13 cellular contexts compared by ENCODE assay signal in the genomic region with DNA sequence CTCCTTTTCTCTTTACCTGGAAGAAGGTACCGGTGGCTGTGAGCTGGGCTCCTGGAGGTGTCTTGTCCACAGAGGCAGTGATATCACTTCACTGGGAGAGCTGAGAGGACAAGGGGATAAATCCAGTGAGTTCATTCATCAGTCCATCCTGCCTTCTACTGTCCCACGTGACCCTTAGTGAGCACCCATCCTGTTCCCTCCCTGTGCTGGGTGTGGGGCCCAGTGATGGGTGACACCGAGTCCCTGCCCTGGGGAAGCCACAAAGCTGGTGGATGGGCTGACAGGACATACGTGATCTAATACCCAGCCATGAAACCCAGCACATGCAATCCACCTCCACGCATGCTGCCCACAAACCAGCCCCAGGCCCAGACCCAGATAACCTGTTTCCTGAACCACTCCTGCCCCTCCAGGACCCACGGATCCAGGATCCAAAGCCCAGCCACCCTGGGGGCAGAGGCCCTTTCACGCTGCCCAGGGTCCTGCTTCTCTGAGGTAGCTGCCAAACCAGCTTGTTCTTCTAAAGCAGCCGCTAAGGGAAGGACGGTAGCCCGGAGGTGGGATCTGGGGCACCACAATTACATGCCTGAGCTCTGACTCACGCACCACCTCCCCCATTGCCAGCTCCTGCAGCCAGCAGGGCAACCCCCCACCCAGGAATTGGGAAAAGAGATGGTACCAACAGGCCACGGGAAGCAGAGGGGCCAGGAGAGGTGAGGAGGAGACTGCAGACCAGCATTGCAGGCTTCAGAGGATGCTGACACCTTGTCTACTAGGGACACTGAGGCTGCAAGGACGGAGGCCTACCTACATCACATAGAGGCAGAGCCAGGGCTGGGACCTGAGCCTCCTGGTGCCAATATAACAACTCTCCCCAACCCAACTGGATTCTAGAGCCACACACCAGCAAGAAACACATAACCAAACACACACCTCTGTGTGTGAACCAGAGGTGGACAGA. TPM values are rescaled to one million over a fixed set of nuclear protein-coding genes. Genes with fewer than 3 reads are reported as not detected.
A peak's percentile ranks its signal among the peaks of the same experiment; 100 is the strongest.
DNase-seq lines count a peak whose midpoint lies in the region; ATAC-seq lines count a peak whose summit lies in the region.
"Had no signal": no experiment of that assay in that cellular context is flagged by ENCODE, and none has a peak within 500 bp of the region (broad histone marks: within the 10 kb centered on the region; RNA-seq: fewer than 3 reads in every experiment).

No MANE protein-coding gene starts in this region.

- no peaks in the 10 kb centered on the region for H3K9me3 Mint-ChIP-seq in CD8-positive, alpha-beta memory T cell

- peaks cover 15% of the 10 kb centered on the region for H3K4me1 ChIP-seq in CD8-positive, alpha-beta memory T cell (ENCODE audit: insufficient read depth, low read length)
- H3K4me1 ChIP-seq in HUES6 (ENCODE audit: control insufficient read depth, insufficient read depth, low read length): peaks cover 30% of the 10 kb centered on the region
- H3K4me1 ChIP-seq in adipocyte (ENCODE audit: control insufficient read depth, insufficient read depth, low read length): no peaks in the 10 kb centered on the region
- H3K4me1 ChIP-seq: vagina had no signal

- no peak overlapping the region for H3K27ac ChIP-seq in CD8-positive, alpha-beta memory T cell (ENCODE audit: low read depth, low read length)
- H3K27ac ChIP-seq in HUES6 (ENCODE audit: low read depth, low read length): peak overlapping the region; percentile 27; the same call in 1 of the 2 replicates
- H3K27ac ChIP-seq: vagina had no signal

- CTCF ChIA-PET in CD8-positive, alpha-beta memory T cell (lab: Charles Lee): interaction anchor here (1.1 to 1.3 kb wide), 2 partner anchors 31 to 45 kb away, joined by 3 read pairs; no protein-coding TSS in a partner anchor

- H3K4me1 Mint-ChIP-seq in CD8-positive, alpha-beta memory T cell: peaks cover 12 to 31% (median 19%) of the 10 kb centered on the region in 3 donors

- no peaks in the 10 kb centered on the region for H3K9me3 ChIP-seq in CD8-positive, alpha-beta memory T cell (ENCODE audit: low read length)
- no peaks in the 10 kb centered on the region for H3K9me3 ChIP-seq in HUES6 (ENCODE audit: control insufficient read depth, insufficient read depth, low read depth, low read length)
- no peaks in the 10 kb centered on the region for H3K9me3 ChIP-seq in adipocyte (ENCODE audit: control insufficient read depth, low read length)
- H3K9me3 ChIP-seq: vagina had no signal

- H3K27me3 ChIP-seq in CD8-positive, alpha-beta memory T cell (ENCODE audit: insufficient read depth, low read length, poor library complexity, severe bottlenecking): no peaks in the 10 kb centered on the region
- no peaks in the 10 kb centered on the region for H3K27me3 ChIP-seq in HUES6 (ENCODE audit: control insufficient read depth, insufficient read depth, low read length)
- peaks cover 12% of the 10 kb centered on the region for H3K27me3 ChIP-seq in adipocyte (replicated peaks; ENCODE audit: control insufficient read depth, insufficient read depth, low read length)
- H3K27me3 ChIP-seq: vagina had no signal

- no peak overlapping the region for H3K4me3 ChIP-seq in CD8-positive, alpha-beta memory T cell (ENCODE audit: low read length)
- H3K4me3 ChIP-seq in HUES6 (ENCODE audit: low read depth, low read length): peak overlapping the region; percentile 31; the same call in 1 of the 2 replicates
- no peak overlapping the region for H3K4me3 ChIP-seq in adipocyte (ENCODE audit: low read length)
- H3K4me3 ChIP-seq: vagina had no signal

- peak overlapping the region in 1 of 7 donors; percentile 56 for H3K4me3 Mint-ChIP-seq in CD8-positive, alpha-beta memory T cell

- ATAC-seq in GM21526 (IDR thresholded peaks at IDR 0.05; ENCODE audit: low FRiP score, unreplicated experiment): no peak
- ATAC-seq: right cardiac atrium, Right ventricle myocardium inferior had no signal

- H3K27me3 Mint-ChIP-seq in CD8-positive, alpha-beta memory T cell: no peaks in the 10 kb centered on the region

- H3K9ac ChIP-seq in HUES6 (ENCODE audit: low read length) (peak overlapping the region; percentile 68), adipocyte (ENCODE audit: low read length) (no peak overlapping the region)

- H3K36me3 Mint-ChIP-seq in CD8-positive, alpha-beta memory T cell: peaks cover 0 to 7% (median 4%) of the 10 kb centered on the region in 3 donors

- H3K36me3 ChIP-seq in CD8-positive, alpha-beta memory T cell (ENCODE audit: insufficient read depth, low read length): no peaks in the 10 kb centered on the region
- H3K36me3 ChIP-seq in HUES6 (ENCODE audit: control insufficient read depth, insufficient read depth, low read length) (no peaks in the 10 kb centered on the region), adipocyte (ENCODE audit: control insufficient read depth, insufficient read depth, low read length, severe bottlenecking) (no peaks in the 10 kb centered on the region)
- H3K36me3 ChIP-seq: vagina had no signal

- H3K27ac Mint-ChIP-seq in CD8-positive, alpha-beta memory T cell: peak overlapping the region in 5 of 8 donors; percentile 17 to 94 (median 47)

- DNase-seq in CD8-positive, alpha-beta memory T cell: no peak
- peak; percentile 27 for DNase-seq in adipocyte (ENCODE audit: low read depth)
- DNase-seq in left kidney (ENCODE audit: low read depth, low spot score): peak; percentile 40
- DNase-seq in GF-D8 (lab: John Stamatoyannopoulos, UW): no peak
- no peak for DNase-seq in AML-193 (lab: John Stamatoyannopoulos, UW)
- no peak for DNase-seq in epidermal melanocyte (ENCODE audit: insufficient read length, low spot score)
- DNase-seq: activated CD4-positive, alpha-beta T cell treated with anti-CD3 and anti-CD28 coated beads, Interleukin-2, amount 50 U/mL, for 1 hour; NCI-H2171 treated with DMSO at 0.1 percent for 48 hours; right cardiac atrium had no signal

- POLR2A ChIA-PET in CD8-positive, alpha-beta memory T cell (lab: Charles Lee): interaction anchor here (0.6 kb wide), 1 partner anchor 32 kb away, joined by 3 read pairs; no protein-coding TSS in a partner anchor

RNA-seq across cellular contexts. Expression of a gene that starts 35.2 kb away (rescaled TPM):
- 1 to 10 TPM; 8.9 to 9.1 TPM for total RNA-seq in CD8-positive, alpha-beta memory T cell
- polyA plus RNA-seq in CD8-positive, alpha-beta memory T cell: 10.4 TPM

RNA-seq across cellular contexts. Expression of a gene that starts 57.5 kb away (rescaled TPM):
- under 1 TPM; 0.44 to 0.83 TPM for total RNA-seq in CD8-positive, alpha-beta memory T cell
- 0.37 TPM for polyA plus RNA-seq in CD8-positive, alpha-beta memory T cell
- total RNA-seq: vagina had no signal

Comparison
In these comparisons a context has a peak if more than half of its experiments do, and no peak if none do; other contexts are left out.
1. DNase-seq: peak in adipocyte (single experiment) and left kidney (single experiment); none in CD8-positive, alpha-beta memory T cell (0 of 5), GF-D8 (single experiment), AML-193 (0 of 2) and epidermal melanocyte (single experiment).